Comparison of ENCODE assay signal across 14 cellular contexts in the genomic region with DNA sequence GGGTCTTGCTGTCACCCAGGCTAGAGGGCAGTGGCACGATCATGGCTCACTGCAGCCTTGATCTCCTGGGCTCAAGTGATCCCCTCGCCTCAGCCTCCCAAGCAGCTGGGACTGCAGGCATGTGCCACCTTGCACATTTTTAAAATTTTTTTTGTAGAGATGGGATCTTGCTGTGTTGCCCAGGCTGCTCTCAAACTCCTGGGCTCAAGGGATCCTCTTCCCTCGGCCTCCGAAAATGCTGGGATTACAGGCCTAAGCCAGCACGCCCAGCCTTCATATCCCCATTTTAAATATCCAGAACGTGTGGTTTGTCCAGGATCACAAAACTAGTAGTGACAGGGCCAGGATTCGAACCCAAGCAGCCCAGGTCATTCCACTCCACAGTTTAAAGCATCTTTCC. TPM values are rescaled to one million over a fixed set of nuclear protein-coding genes. Genes with fewer than 3 reads are reported as not detected.
"Had no signal": no experiment of that assay in that cellular context is flagged by ENCODE, and none has a peak within 500 bp of the region (broad histone marks: within the 10 kb centered on the region; RNA-seq: fewer than 3 reads in every experiment).

No MANE protein-coding gene starts in this region.

RNA-seq across cellular contexts. Expression of gene CYP2F1, which starts 13.1 kb away (rescaled TPM):
- total RNA-seq: activated CD4-positive, alpha-beta T cell treated with anti-CD3 and anti-CD28 coated beads, Interleukin-2, amount 10 ng/mL, durations not matched to agents 24 days and 14 days; activated CD8-positive, alpha-beta T cell treated with anti-CD3 and anti-CD28 coated beads, Interleukin-2, amount 10 ng/mL, durations not matched to agents 7 days and 5 days; adrenal gland; bronchial epithelial cell; cerebellum; endothelial cell of umbilical vein; esophagus muscularis mucosa; gastroesophageal sphincter; heart left ventricle; liver; sciatic nerve; thoracic aorta; urinary bladder had no signal
- polyA plus RNA-seq: adrenal gland, endothelial cell of umbilical vein, heart left ventricle, liver, urinary bladder had no signal

RNA-seq across cellular contexts. Expression of gene CYP2A13, which starts 39.1 kb away (rescaled TPM):
- total RNA-seq: activated CD4-positive, alpha-beta T cell treated with anti-CD3 and anti-CD28 coated beads, Interleukin-2, amount 10 ng/mL, durations not matched to agents 24 days and 14 days; activated CD8-positive, alpha-beta T cell treated with anti-CD3 and anti-CD28 coated beads, Interleukin-2, amount 10 ng/mL, durations not matched to agents 7 days and 5 days; adrenal gland; bronchial epithelial cell; cerebellum; endothelial cell of umbilical vein; esophagus muscularis mucosa; gastroesophageal sphincter; heart left ventricle; mononuclear cell; sciatic nerve; thoracic aorta; urinary bladder had no signal
- polyA plus RNA-seq: adrenal gland, endothelial cell of umbilical vein, heart left ventricle had no signal
